ENCODE assay signal across 1 cellular context in the genomic region with DNA sequence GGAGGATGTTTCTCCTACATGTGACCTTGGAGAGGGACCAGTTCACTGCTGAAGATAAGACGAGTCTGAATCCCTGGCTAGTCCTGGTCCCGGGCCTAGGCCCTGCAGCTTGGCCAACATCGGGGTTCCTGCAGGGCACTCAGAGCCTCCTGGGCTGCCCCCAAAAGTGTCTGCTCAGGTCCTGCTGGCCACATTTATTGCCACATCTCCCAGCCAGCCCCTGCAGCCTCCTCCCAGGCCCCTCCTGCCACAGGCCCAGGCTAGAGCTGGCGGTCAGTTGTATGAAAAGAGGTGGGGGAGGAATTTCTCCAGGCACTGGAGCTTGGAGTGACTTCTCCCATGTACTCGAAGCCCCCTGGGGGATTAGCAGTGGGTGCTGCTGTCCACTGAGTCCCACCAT.
TF ChIP-seq lines count a peak whose summit lies in the region.

No MANE protein-coding gene starts in this region.

TF ChIP-seq in HEK293, 187 proteins besides CTCF, POLR2A, EP300 and RAD21 (continued from another document):
- TF ChIP-seq, protein P1, sequence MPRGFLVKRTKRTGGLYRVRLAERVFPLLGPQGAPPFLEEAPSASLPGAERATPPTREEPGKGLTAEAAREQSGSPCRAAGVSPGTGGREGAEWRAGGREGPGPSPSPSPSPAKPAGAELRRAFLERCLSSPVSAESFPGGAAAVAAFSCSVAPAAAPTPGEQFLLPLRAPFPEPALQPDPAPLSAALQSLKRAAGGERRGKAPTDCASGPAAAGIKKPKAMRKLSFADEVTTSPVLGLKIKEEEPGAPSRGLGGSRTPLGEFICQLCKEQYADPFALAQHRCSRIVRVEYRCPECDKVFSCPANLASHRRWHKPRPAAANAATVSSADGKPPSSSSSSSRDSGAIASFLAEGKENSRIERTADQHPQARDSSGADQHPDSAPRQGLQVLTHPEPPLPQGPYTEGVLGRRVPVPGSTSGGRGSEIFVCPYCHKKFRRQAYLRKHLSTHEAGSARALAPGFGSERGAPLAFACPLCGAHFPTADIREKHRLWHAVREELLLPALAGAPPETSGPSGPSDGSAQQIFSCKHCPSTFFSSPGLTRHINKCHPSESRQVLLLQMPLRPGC (tag by site-specific recombination; IDR thresholded peaks at IDR 0.05), result no peak
- TF ChIP-seq ZNF138 (tag by site-specific recombination; IDR thresholded peaks at IDR 0.05; ENCODE audit: borderline replicate concordance), result no peak
- TF ChIP-seq, protein P2, sequence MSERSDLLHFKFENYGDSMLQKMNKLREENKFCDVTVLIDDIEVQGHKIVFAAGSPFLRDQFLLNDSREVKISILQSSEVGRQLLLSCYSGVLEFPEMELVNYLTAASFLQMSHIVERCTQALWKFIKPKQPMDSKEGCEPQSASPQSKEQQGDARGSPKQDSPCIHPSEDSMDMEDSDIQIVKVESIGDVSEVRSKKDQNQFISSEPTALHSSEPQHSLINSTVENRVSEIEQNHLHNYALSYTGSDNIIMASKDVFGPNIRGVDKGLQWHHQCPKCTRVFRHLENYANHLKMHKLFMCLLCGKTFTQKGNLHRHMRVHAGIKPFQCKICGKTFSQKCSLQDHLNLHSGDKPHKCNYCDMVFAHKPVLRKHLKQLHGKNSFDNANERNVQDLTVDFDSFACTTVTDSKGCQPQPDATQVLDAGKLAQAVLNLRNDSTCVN (tag by site-specific recombination; optimal IDR thresholded peaks at IDR 0.05), result no peak
- no peak for TF ChIP-seq ZNF549 (tag by site-specific recombination; IDR thresholded peaks at IDR 0.05)
- TF ChIP-seq SCRT2 (tag by site-specific recombination; IDR thresholded peaks at IDR 0.05), result no peak
- TF ChIP-seq ZNF776 (tag by site-specific recombination; IDR thresholded peaks at IDR 0.05; ENCODE audit: borderline replicate concordance), result no peak
- TF ChIP-seq, protein P3, sequence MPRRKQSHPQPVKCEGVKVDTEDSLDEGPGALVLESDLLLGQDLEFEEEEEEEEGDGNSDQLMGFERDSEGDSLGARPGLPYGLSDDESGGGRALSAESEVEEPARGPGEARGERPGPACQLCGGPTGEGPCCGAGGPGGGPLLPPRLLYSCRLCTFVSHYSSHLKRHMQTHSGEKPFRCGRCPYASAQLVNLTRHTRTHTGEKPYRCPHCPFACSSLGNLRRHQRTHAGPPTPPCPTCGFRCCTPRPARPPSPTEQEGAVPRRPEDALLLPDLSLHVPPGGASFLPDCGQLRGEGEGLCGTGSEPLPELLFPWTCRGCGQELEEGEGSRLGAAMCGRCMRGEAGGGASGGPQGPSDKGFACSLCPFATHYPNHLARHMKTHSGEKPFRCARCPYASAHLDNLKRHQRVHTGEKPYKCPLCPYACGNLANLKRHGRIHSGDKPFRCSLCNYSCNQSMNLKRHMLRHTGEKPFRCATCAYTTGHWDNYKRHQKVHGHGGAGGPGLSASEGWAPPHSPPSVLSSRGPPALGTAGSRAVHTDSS (tag by site-specific recombination; IDR thresholded peaks at IDR 0.05), result no peak
- no peak for TF ChIP-seq ZFP41 (tag by site-specific recombination; IDR thresholded peaks at IDR 0.05; ENCODE audit: borderline replicate concordance)
- TF ChIP-seq SALL2 (tag by site-specific recombination; IDR thresholded peaks at IDR 0.05; ENCODE audit: borderline replicate concordance), result no peak
